Comparison of ENCODE assay signal across 17 cellular contexts in genomic region chr3:52836471-52836845, GRCh38. TPM values are rescaled to one million over a fixed set of nuclear protein-coding genes. Genes with fewer than 3 reads are reported as not detected.
"Had no signal": no experiment of that assay in that cellular context is flagged by ENCODE, and none has a peak within 500 bp of the region (broad histone marks: within the 10 kb centered on the region; RNA-seq: fewer than 3 reads in every experiment).

No MANE protein-coding gene starts in this region.

- H3K4me1 ChIP-seq: lower lobe of right lung, parathyroid adenoma had no signal

- H3K4me3 Mint-ChIP-seq: activated CD8-positive, alpha-beta T cell treated with anti-CD3 and anti-CD28 coated beads, Interleukin-2, amount 10 ng/mL, durations not matched to agents 7 days and 5 days; T-helper 1 cell treated with Interleukin-12 subunit alpha and Interleukin-12 subunit beta and Interleukin-4 antibody, amounts not matched to agents 30 μg/mL and 1 μg/mL, for 36 hours had no signal

- H2AFZ ChIP-seq: parathyroid adenoma had no signal

- ATAC-seq: activated CD8-positive, alpha-beta T cell treated with anti-CD3 and anti-CD28 coated beads, Interleukin-2, amount 10 ng/mL, durations not matched to agents 7 days and 5 days; lower lobe of right lung had no signal

- H3K9me3 Mint-ChIP-seq: T-helper 1 cell treated with Interleukin-12 subunit alpha and Interleukin-12 subunit beta and Interleukin-4 antibody, amounts not matched to agents 30 μg/mL and 1 μg/mL, for 36 hours had no signal

- H3K27ac ChIP-seq: lower lobe of right lung, parathyroid adenoma had no signal

- H3K79me2 ChIP-seq: parathyroid adenoma had no signal

- H3K4me3 ChIP-seq: lower lobe of right lung, upper lobe of left lung had no signal

- H3K9ac ChIP-seq: parathyroid adenoma had no signal

- H3K27me3 ChIP-seq: breast epithelium, esophagus muscularis mucosa, upper lobe of left lung had no signal

- H3K27ac Mint-ChIP-seq: activated CD8-positive, alpha-beta T cell treated with anti-CD3 and anti-CD28 coated beads, Interleukin-2, amount 10 ng/mL, durations not matched to agents 7 days and 5 days; T-helper 1 cell treated with Interleukin-12 subunit alpha and Interleukin-12 subunit beta and Interleukin-4 antibody, amounts not matched to agents 30 μg/mL and 1 μg/mL, for 36 hours had no signal

- DNase-seq: activated CD4-positive, alpha-beta T cell treated with anti-CD3 and anti-CD28 coated beads for 4 hours; activated CD8-positive, alpha-beta T cell treated with anti-CD3 and anti-CD28 coated beads, Interleukin-2, amount 10 ng/mL, durations not matched to agents 7 days and 5 days; activated naive CD4-positive, alpha-beta T cell; lower lobe of right lung; SIG-M5; small intestine; stimulated activated CD4-positive, alpha-beta T cell treated with anti-CD3 and anti-CD28 coated beads, Interleukin-4, amount 100 ng/mL, for 4 hours; stimulated activated CD8-positive, alpha-beta memory T cell treated with anti-CD3 and anti-CD28 coated beads, Interleukin-4, amount 100 ng/mL, for 48 hours; stimulated activated naive CD4-positive, alpha-beta T cell treated with Interleukin-2 at 50 U/mL for 16 hours; upper lobe of left lung had no signal

- H3K9me3 ChIP-seq: breast epithelium, esophagus muscularis mucosa, lower lobe of right lung, upper lobe of left lung had no signal

- H3K36me3 ChIP-seq: breast epithelium had no signal

RNA-seq across cellular contexts. Expression of gene MUSTN1, which starts 1.6 kb away (rescaled TPM):
- total RNA-seq: fibroblast of villous mesenchyme, renal cortical epithelial cell had no signal

RNA-seq across cellular contexts. Expression of gene ITIH3, which starts 41.9 kb away (rescaled TPM):
- total RNA-seq: activated CD8-positive, alpha-beta T cell treated with anti-CD3 and anti-CD28 coated beads, Interleukin-2, amount 10 ng/mL, durations not matched to agents 7 days and 5 days; renal cortical epithelial cell had no signal

RNA-seq across cellular contexts. Expression of gene ITIH1, which starts 59.1 kb away (rescaled TPM):
- total RNA-seq: activated CD8-positive, alpha-beta T cell treated with anti-CD3 and anti-CD28 coated beads, Interleukin-2, amount 10 ng/mL, durations not matched to agents 7 days and 5 days; aorta; esophagus muscularis mucosa; fibroblast of villous mesenchyme; lower lobe of right lung; renal cortical epithelial cell had no signal
